Comparison of ENCODE assay signal across 9 cellular contexts in the genomic region with DNA sequence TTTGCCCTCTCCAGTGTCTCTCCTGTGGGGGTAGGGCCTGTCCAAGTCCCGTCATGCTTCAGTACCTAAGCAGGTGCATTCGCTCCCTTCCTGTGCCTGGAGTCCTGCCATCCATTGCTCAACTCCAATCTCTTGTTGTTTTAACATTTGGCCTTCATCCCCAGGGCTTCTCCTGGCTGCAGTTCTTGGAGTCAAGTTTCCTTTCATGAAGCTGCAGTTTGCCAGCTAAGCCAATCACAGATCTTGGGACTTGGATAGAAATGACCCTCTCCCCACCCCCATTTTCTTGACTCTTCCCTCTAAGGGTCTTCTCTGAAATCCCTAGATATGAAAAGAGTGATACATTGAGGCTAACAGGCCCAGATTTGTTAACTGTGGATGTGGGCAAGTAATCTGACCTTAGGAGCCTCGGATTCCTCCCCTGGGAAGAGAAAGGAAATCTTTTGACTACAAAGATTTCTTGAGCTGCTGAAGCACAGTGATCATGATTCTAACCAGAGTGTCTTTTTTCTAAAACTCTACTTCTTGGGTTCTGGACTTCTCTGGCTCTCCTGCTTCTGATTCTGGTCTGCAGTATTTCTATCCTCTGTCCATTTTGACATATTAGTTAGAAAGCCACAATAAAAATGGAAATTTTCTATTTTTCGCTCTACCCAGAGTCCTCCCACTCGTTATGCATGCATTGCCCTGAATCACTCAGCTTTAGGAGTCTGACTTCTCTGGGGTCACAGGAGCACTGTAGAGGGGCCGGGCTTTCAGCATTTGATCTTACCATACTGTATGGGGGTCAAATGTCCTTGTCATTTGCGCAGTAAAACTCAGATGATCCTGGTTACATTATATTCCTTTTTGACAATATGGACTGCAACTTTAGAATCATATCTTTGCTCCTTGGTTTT.
DNase-seq lines count a peak whose midpoint lies in the region; ATAC-seq, FAIRE-seq and TF ChIP-seq lines count a peak whose summit lies in the region.
"Had no signal": no experiment of that assay in that cellular context is flagged by ENCODE, and none has a peak within 500 bp of the region (broad histone marks: within the 10 kb centered on the region; RNA-seq: fewer than 3 reads in every experiment).

No MANE protein-coding gene starts in this region.

- no peaks in the 10 kb centered on the region for H3K36me3 ChIP-seq in colonic mucosa

- no peaks in the 10 kb centered on the region for H3K9me3 ChIP-seq in colonic mucosa
- H3K9me3 ChIP-seq: Caco-2 had no signal

- H3K4me3 ChIP-seq in colonic mucosa: no peak overlapping the region

- peak; percentile 78 for DNase-seq in DMS 273 (lab: John Stamatoyannopoulos, UW; ENCODE audit: unreplicated experiment)
- DNase-seq in NCI-H2081 treated with DMSO at 0.1 percent for 48 hours (lab: John Stamatoyannopoulos, UW): peak; percentile 17
- peak; percentile 80 for DNase-seq in colonic mucosa
- DNase-seq in myocyte (ENCODE audit: low read depth): peak; percentile 68
- DNase-seq in NCI-H2227 (lab: John Stamatoyannopoulos, UW; ENCODE audit: unreplicated experiment): no peak
- no peak for DNase-seq in frontal cortex (ENCODE audit: low spot score in 2 of 2)
- DNase-seq in GM20000 (ENCODE audit: low spot score): no peak

- no peak for FAIRE-seq in frontal cortex (lab: Jason Lieb, UNC)

- intact Hi-C loops in colonic mucosa (cut with DNase I): no loop called here

- TF ChIP-seq CTCF in colonic mucosa (IDR thresholded peaks at IDR 0.05) (no peak), GM20000 (IDR thresholded peaks at IDR 0.05; ENCODE audit: extremely low read depth, missing control alignments) (no peak)

- no peak overlapping the region for H3K9ac ChIP-seq in colonic mucosa (ENCODE audit: low read depth in 2 of 2, low read length in 2 of 2)

- H3K27ac ChIP-seq in colonic mucosa: no peak overlapping the region

- H3K27me3 ChIP-seq in colonic mucosa: no peaks in the 10 kb centered on the region

- no peaks in the 10 kb centered on the region for H3K4me1 ChIP-seq in colonic mucosa

- ATAC-seq in HG02571 (IDR thresholded peaks at IDR 0.05; ENCODE audit: unreplicated experiment): no peak

Comparison
In these comparisons a context has a peak if more than half of its experiments do, and no peak if none do; other contexts are left out.
1. DNase-seq: peak in DMS 273 (single experiment), NCI-H2081 treated with DMSO at 0.1 percent for 48 hours (single experiment), colonic mucosa (single experiment) and myocyte (single experiment); none in NCI-H2227 (single experiment), frontal cortex (0 of 2) and GM20000 (single experiment).